ENCODE assay signal across 24 cellular contexts in genomic region chr19:47002853-47003610, GRCh38. TPM values are rescaled to one million over a fixed set of nuclear protein-coding genes. Genes with fewer than 3 reads are reported as not detected.
DNase-seq lines count a peak whose midpoint lies in the region; ATAC-seq, FAIRE-seq and TF ChIP-seq lines count a peak whose summit lies in the region.
"Had no signal": no experiment of that assay in that cellular context is flagged by ENCODE, and none has a peak within 500 bp of the region (broad histone marks: within the 10 kb centered on the region; RNA-seq: fewer than 3 reads in every experiment).

No MANE protein-coding gene starts in this region.

- H2BK20ac ChIP-seq in IMR-90 (ENCODE audit: low read depth, low read length): no peak overlapping the region

- peaks cover 33% of the 10 kb centered on the region for H3K36me3 ChIP-seq in IMR-90 (ENCODE audit: control insufficient read depth, insufficient read depth, low read length)
- peaks cover 19% of the 10 kb centered on the region for H3K36me3 ChIP-seq in bronchial epithelial cell (ENCODE audit: control insufficient read depth, insufficient read depth, low read length)
- peaks cover 35% of the 10 kb centered on the region for H3K36me3 ChIP-seq in left ventricle myocardium inferior
- peaks cover 30% of the 10 kb centered on the region for H3K36me3 ChIP-seq in osteoblast (ENCODE audit: insufficient read depth, low read length)
- H3K36me3 ChIP-seq in SJCRH30: peaks cover 18% of the 10 kb centered on the region
- no peaks in the 10 kb centered on the region for H3K36me3 ChIP-seq in MM.1S (replicated peaks; ENCODE audit: insufficient read depth, low read length)

- H3K14ac ChIP-seq in IMR-90 (replicated peaks; ENCODE audit: low read depth, low read length): no peak overlapping the region

- no peak for TF ChIP-seq RAD21 in IMR-90 (IDR thresholded peaks at IDR 0.05; ENCODE audit: low read length)

- TF ChIP-seq CTCF in IMR-90 (conservative IDR thresholded peaks at IDR 0.05; ENCODE audit: low read depth, low read length) (no peak), bronchial epithelial cell (IDR thresholded peaks at IDR 0.05; ENCODE audit: insufficient read depth, low read length, severe bottlenecking) (no peak), left ventricle myocardium inferior (IDR thresholded peaks at IDR 0.05; ENCODE audit: borderline replicate concordance) (no peak), osteoblast (IDR thresholded peaks at IDR 0.05; ENCODE audit: extremely low read depth, low read depth, low read length) (no peak), MM.1S (IDR thresholded peaks at IDR 0.05; ENCODE audit: low read length) (no peak)

- dilution Hi-C loops in IMR-90 (cut with HindIII; ENCODE audit: low sequenced_read_pairs, unreplicated experiment): no loop called here

- H4K8ac ChIP-seq in IMR-90 (ENCODE audit: low read depth in 2 of 2, low read length in 2 of 2): no peak overlapping the region

- H3K4me2 ChIP-seq in IMR-90 (ENCODE audit: low read depth, low read length): no peak overlapping the region
- no peak overlapping the region for H3K4me2 ChIP-seq in osteoblast (ENCODE audit: insufficient read depth, low read length)
- H3K4me2 ChIP-seq in MM.1S (ENCODE audit: low read depth, low read length): no peak overlapping the region

- no peak overlapping the region for H4K91ac ChIP-seq in IMR-90 (ENCODE audit: insufficient read depth, low read depth, low read length)

- POLR2A ChIA-PET in IMR-90 (lab: Charles Lee; ENCODE audit: unreplicated experiment): no interaction called here

- H2BK120ac ChIP-seq in IMR-90 (ENCODE audit: low read depth, low read length): no peak overlapping the region

- peaks cover 0 to 5% of the 10 kb centered on the region in 2 experiments; a peak in 2 of 4 replicates for H3K79me1 ChIP-seq in IMR-90 (ENCODE audit: low read depth in 1 of 2, low read length in 2 of 2)

- FAIRE-seq in bronchial epithelial cell (lab: Jason Lieb, UNC): peak; percentile 64
- FAIRE-seq: endometrium, GM19239 had no signal

- DNase-seq in IMR-90 (no peak), bronchial epithelial cell (ENCODE audit: low read depth) (no peak), left ventricle myocardium inferior (no peak), osteoblast (ENCODE audit: insufficient read length, low spot score, missing footprints) (peak; percentile 89), SJCRH30 (no peak), SKM-1 treated with dmso at 0.1 percent for 144 hours (lab: John Stamatoyannopoulos, UW; ENCODE audit: unreplicated experiment) (no peak), MM.1S (no peak), NCI-H1417 (lab: John Stamatoyannopoulos, UW) (no peak)
- DNase-seq: activated CD4-positive, CD25-positive, alpha-beta regulatory T cell treated with anti-CD3 and anti-CD28 coated beads, Interleukin-2, amount 50 U/mL, for 72 hours; activated CD8-positive, alpha-beta T cell treated with anti-CD3 and anti-CD28 coated beads for 36 hours; activated T-cell treated with anti-CD3 and anti-CD28 coated beads for 4 hours; KG1; naive thymus-derived CD4-positive, alpha-beta T cell; NCI-H146; NCI-H510A; PC-3; SIG-M5; sigmoid colon; stimulated activated CD4-positive, alpha-beta T cell treated with anti-CD3 and anti-CD28 coated beads, Interleukin-15, amount 100 ng/mL, for 24 hours had no signal

- H3K9ac ChIP-seq in IMR-90 (ENCODE audit: low read depth, low read length) (no peak overlapping the region), MM.1S (ENCODE audit: low read length) (no peak overlapping the region)
- H3K9ac ChIP-seq: parathyroid adenoma had no signal

- no peaks in the 10 kb centered on the region for H3K9me2 ChIP-seq in MM.1S (replicated peaks; ENCODE audit: insufficient read depth, low read length)

- H2BK15ac ChIP-seq in IMR-90 (ENCODE audit: low read depth, low read length): no peak overlapping the region

- no peak overlapping the region for H2BK5ac ChIP-seq in IMR-90 (ENCODE audit: low read depth, low read length, poor library complexity, severe bottlenecking)

- H3K27me3 ChIP-seq in IMR-90 (ENCODE audit: control insufficient read depth, insufficient read depth, low read length) (no peaks in the 10 kb centered on the region), bronchial epithelial cell (ENCODE audit: control insufficient read depth, insufficient read depth, low read length) (no peaks in the 10 kb centered on the region), left ventricle myocardium inferior (ENCODE audit: low read depth) (no peaks in the 10 kb centered on the region), osteoblast (ENCODE audit: insufficient read depth, low read length) (no peaks in the 10 kb centered on the region), SJCRH30 (no peaks in the 10 kb centered on the region), MM.1S (replicated peaks; ENCODE audit: insufficient read depth, low read length) (no peaks in the 10 kb centered on the region)

- H3K23ac ChIP-seq in IMR-90 (ENCODE audit: low read depth, low read length): no peak overlapping the region

- H4K5ac ChIP-seq in IMR-90 (ENCODE audit: low read depth, low read length): no peak overlapping the region

- H4K20me1 ChIP-seq in IMR-90 (ENCODE audit: insufficient read depth, low read length) (peaks cover 9% of the 10 kb centered on the region; the same call in 1 of the 2 replicates), osteoblast (ENCODE audit: insufficient read depth, low read length) (peaks cover 13% of the 10 kb centered on the region), MM.1S (ENCODE audit: insufficient read depth, low read length) (no peaks in the 10 kb centered on the region)

- in situ Hi-C loops in IMR-90 (cut with MboI; ENCODE audit: low sequenced_read_pairs): no loop called here

- H3K4me3 ChIP-seq in IMR-90 (ENCODE audit: insufficient read depth, low read depth, low read length) (no peak overlapping the region), bronchial epithelial cell (ENCODE audit: low read depth, low read length) (no peak overlapping the region), left ventricle myocardium inferior (peak overlapping the region; percentile 49), osteoblast (ENCODE audit: insufficient read depth, low read length) (no peak overlapping the region), SJCRH30 (no peak overlapping the region), MM.1S (ENCODE audit: low read length) (no peak overlapping the region)
- H3K4me3 ChIP-seq: colonic mucosa, sigmoid colon had no signal

- CTCF ChIA-PET in IMR-90 (lab: Yijun Ruan, JAX): no interaction called here

- H3K27ac ChIP-seq in IMR-90 (ENCODE audit: insufficient read depth, low read length) (no peak overlapping the region), left ventricle myocardium inferior (replicated peaks) (no peak overlapping the region), osteoblast (ENCODE audit: low read depth, low read length) (no peak overlapping the region), SJCRH30 (no peak overlapping the region), MM.1S (ENCODE audit: low read length) (no peak overlapping the region)
- H3K27ac ChIP-seq: colonic mucosa, parathyroid adenoma, sigmoid colon had no signal

- no peaks in the 10 kb centered on the region for H3K9me3 ChIP-seq in IMR-90 (ENCODE audit: control insufficient read depth, insufficient read depth, low read length)
- no peaks in the 10 kb centered on the region for H3K9me3 ChIP-seq in left ventricle myocardium inferior (replicated peaks)
- no peaks in the 10 kb centered on the region for H3K9me3 ChIP-seq in osteoblast (ENCODE audit: low read depth, low read length)
- H3K9me3 ChIP-seq in SJCRH30 (replicated peaks): no peaks in the 10 kb centered on the region; the same call in 1 of the 2 replicates
- H3K9me3 ChIP-seq in MM.1S (replicated peaks; ENCODE audit: insufficient read depth, low read length): no peaks in the 10 kb centered on the region
- H3K9me3 ChIP-seq: colonic mucosa, sigmoid colon had no signal

- no peaks in the 10 kb centered on the region for H3F3A ChIP-seq in MM.1S (ENCODE audit: insufficient read depth, low read length)

- TF ChIP-seq POLR2A in IMR-90 (IDR thresholded peaks at IDR 0.05; ENCODE audit: low read depth, low read length): no peak

- BruUV-seq in IMR-90 (replicated peaks; lab: Mats Ljungman, UMichigan): no TSS peak

- no peaks in the 10 kb centered on the region; the same call in 1 of the 2 replicates for H3K9me1 ChIP-seq in IMR-90 (ENCODE audit: insufficient read depth, low read length)

- H3K79me2 ChIP-seq in osteoblast (ENCODE audit: insufficient read depth, low read length): no peaks in the 10 kb centered on the region
- no peaks in the 10 kb centered on the region for H3K79me2 ChIP-seq in MM.1S (ENCODE audit: low read length)
- H3K79me2 ChIP-seq: parathyroid adenoma had no signal

- H3K56ac ChIP-seq in IMR-90 (ENCODE audit: extremely low read depth, insufficient read depth, low read length): no peak overlapping the region

- ATAC-seq in IMR-90 (ENCODE audit: low read depth): no peak
- ATAC-seq: activated CD8-positive, alpha-beta T cell treated with anti-CD3 and anti-CD28 coated beads for 36 hours; naive thymus-derived CD4-positive, alpha-beta T cell; PC-3 had no signal

- H3K18ac ChIP-seq in IMR-90 (ENCODE audit: low read depth, low read length): no peak overlapping the region

- peak overlapping the region; percentile 45 for H2AK9ac ChIP-seq in IMR-90 (replicated peaks; ENCODE audit: low read depth, low read length, poor library complexity)

- no peak overlapping the region for H3K4ac ChIP-seq in IMR-90 (ENCODE audit: low read depth, low read length)

- 87% methylated on average over 14 of the region's 26 CpGs; no CpG with 5 or more reads in 1 of the 2 experiments for WGBS in IMR-90 (ENCODE audit: extremely low coverage in 2 of 2, insufficient read length in 1 of 2), 2 experiments

- H3K4me1 ChIP-seq in IMR-90 (ENCODE audit: control insufficient read depth, insufficient read depth, low read length) (peaks cover 4% of the 10 kb centered on the region; the same call in 1 of the 2 replicates), left ventricle myocardium inferior (peaks cover 24% of the 10 kb centered on the region), osteoblast (ENCODE audit: insufficient read depth, low read length) (no peaks in the 10 kb centered on the region), SJCRH30 (peaks cover 19% of the 10 kb centered on the region), MM.1S (ENCODE audit: low read length) (no peaks in the 10 kb centered on the region)
- H3K4me1 ChIP-seq: colonic mucosa, parathyroid adenoma had no signal

- intact Hi-C loops in IMR-90 (cut with micrococcal nuclease) (no loop called here), left ventricle myocardium inferior (cut with micrococcal nuclease) (no loop called here)

- H2AK5ac ChIP-seq in IMR-90 (ENCODE audit: low read depth, low read length): 0 out of 2 replicates have a peak overlapping the region, but pooled peaks have one; percentile 3

- peak overlapping the region; percentile 39 for H2AFZ ChIP-seq in IMR-90 (replicated peaks; ENCODE audit: low read length, poor library complexity)
- H2AFZ ChIP-seq in osteoblast (ENCODE audit: low read length): no peak overlapping the region
- no peak overlapping the region for H2AFZ ChIP-seq in MM.1S (ENCODE audit: low read length)
- H2AFZ ChIP-seq: parathyroid adenoma had no signal

RNA-seq across cellular contexts. Expression of gene NPAS1, which starts 16.6 kb away (rescaled TPM):
- total RNA-seq in IMR-90 (2012; rRNA removed) (0.36 and 0.56 TPM in 2 replicates), bronchial epithelial cell (0.26 and 0.64 TPM in 2 replicates), left ventricle myocardium inferior (not detected), osteoblast (0.72 and 1.2 TPM in 2 replicates)
- polyA plus RNA-seq in IMR-90 (2012; rRNA removed): 5.7 and 7.4 TPM in 2 replicates
- 6.7 and 7.2 TPM in 2 replicates for polyA plus RNA-seq in IMR-90 (2012; cell fraction: cytosol; rRNA removed)
- polyA plus RNA-seq in IMR-90 (2012; cell fraction: nucleus; rRNA removed; ENCODE audit: low replicate concordance): 6.1 and 23.6 TPM in 2 replicates
- total RNA-seq in SJCRH30 (2014; rRNA removed; shearing (Covaris generic)): not detected in 2 replicates
- total RNA-seq: mesenteric fat pad had no signal

RNA-seq across cellular contexts. Expression of gene TMEM160, which starts 45.4 kb away (rescaled TPM):
- total RNA-seq in IMR-90 (2012; rRNA removed) (9.2 and 10.6 TPM in 2 replicates), bronchial epithelial cell (20.5 and 23.9 TPM in 2 replicates), left ventricle myocardium inferior (27.1 TPM), osteoblast (13.4 and 15.3 TPM in 2 replicates)
- polyA plus RNA-seq in IMR-90 (2012; rRNA removed): 25.7 and 48.9 TPM in 2 replicates
- 61.5 and 62.1 TPM in 2 replicates for polyA plus RNA-seq in IMR-90 (2012; cell fraction: cytosol; rRNA removed)
- polyA plus RNA-seq in IMR-90 (2012; cell fraction: nucleus; rRNA removed; ENCODE audit: low replicate concordance): 7.7 and 30.6 TPM in 2 replicates
- 22.6 and 28.8 TPM in 2 replicates for total RNA-seq in SJCRH30 (2014; rRNA removed; shearing (Covaris generic))
